ENCODE assay signal across 8 cellular contexts in the genomic region with DNA sequence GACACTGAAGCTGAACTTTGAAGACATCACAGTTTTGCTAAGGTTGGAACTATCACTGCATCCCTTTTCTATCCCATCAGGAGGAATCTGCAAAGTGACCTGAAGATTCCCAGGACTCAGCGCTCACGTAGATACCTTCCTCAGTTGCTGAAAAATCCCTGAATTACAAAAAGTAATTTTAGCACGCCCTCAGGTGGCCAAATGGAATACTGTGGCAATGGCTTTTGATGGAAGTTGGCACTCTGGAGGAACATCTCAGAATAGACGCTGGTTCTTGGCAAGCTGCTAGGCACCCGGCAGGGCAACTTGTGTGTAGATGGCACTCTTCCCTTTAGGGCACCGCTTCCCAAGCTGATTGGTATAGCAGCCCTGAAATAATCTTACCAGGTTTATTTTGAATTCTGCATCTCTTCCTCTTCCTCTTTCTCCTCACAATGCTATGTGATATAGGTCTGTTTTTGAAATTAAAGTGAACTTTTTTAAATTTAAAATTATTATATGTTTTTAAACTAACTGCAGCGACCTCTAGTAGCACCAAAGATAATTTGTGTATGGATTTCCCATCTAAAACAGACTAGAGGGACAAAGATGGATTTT. TPM values are rescaled to one million over a fixed set of nuclear protein-coding genes. Genes with fewer than 3 reads are reported as not detected.
DNase-seq lines count a peak whose midpoint lies in the region; ATAC-seq and TF ChIP-seq lines count a peak whose summit lies in the region.

No MANE protein-coding gene starts in this region.

- H3K27me3 Mint-ChIP-seq in activated T-cell treated with anti-CD3 and anti-CD28 coated beads, Interleukin-2, amount 50 U/mL, for 4 hours (ENCODE audit: low read depth): peaks cover 15% of the 10 kb centered on the region
- H3K27me3 Mint-ChIP-seq in progenitor cell of endocrine pancreas: peaks cover 35% of the 10 kb centered on the region

- DNase-seq in ELR (ENCODE audit: low read depth) (peak; percentile 63), NCI-H1092 treated with DMSO at 0.1 percent for 48 hours (lab: John Stamatoyannopoulos, UW) (peak; percentile 32), glomerular endothelial cell (ENCODE audit: extremely low read depth, low read depth, low spot score) (peak; percentile 9), progenitor cell of endocrine pancreas (ENCODE audit: low spot score, unreplicated experiment) (no peak), T-helper 9 cell (no peak)
- DNase-seq in activated T-cell treated with anti-CD3 and anti-CD28 coated beads, Interleukin-2, amount 50 U/mL, for 4 hours: no peak
- DNase-seq in activated effector memory CD4-positive, alpha-beta T cell treated with anti-CD3 and anti-CD28 coated beads, Interleukin-2, amount 50 U/mL, for 16 hours: no peak

- no peak overlapping the region for H3K27ac Mint-ChIP-seq in progenitor cell of endocrine pancreas

- H3K27ac ChIP-seq in 22Rv1: no peak overlapping the region

- peaks cover 2% of the 10 kb centered on the region for H3K4me1 Mint-ChIP-seq in activated T-cell treated with anti-CD3 and anti-CD28 coated beads, Interleukin-2, amount 50 U/mL, for 4 hours (ENCODE audit: low read depth)
- H3K4me1 Mint-ChIP-seq in progenitor cell of endocrine pancreas (ENCODE audit: low read depth): no peaks in the 10 kb centered on the region

- no peaks in the 10 kb centered on the region for H3K36me3 Mint-ChIP-seq in activated T-cell treated with anti-CD3 and anti-CD28 coated beads, Interleukin-2, amount 50 U/mL, for 4 hours (ENCODE audit: insufficient read depth)
- H3K36me3 Mint-ChIP-seq in progenitor cell of endocrine pancreas (ENCODE audit: insufficient read depth): no peaks in the 10 kb centered on the region

- peak; percentile 66 for TF ChIP-seq CTCF in 22Rv1 (IDR thresholded peaks at IDR 0.05)
- peak; percentile 68 for TF ChIP-seq CTCF in progenitor cell of endocrine pancreas (IDR thresholded peaks at IDR 0.05; ENCODE audit: unreplicated experiment)

- no peaks in the 10 kb centered on the region for H3K9me3 Mint-ChIP-seq in activated T-cell treated with anti-CD3 and anti-CD28 coated beads, Interleukin-2, amount 50 U/mL, for 4 hours
- peaks cover 13% of the 10 kb centered on the region for H3K9me3 Mint-ChIP-seq in progenitor cell of endocrine pancreas (ENCODE audit: low read depth)

- peak overlapping the region; percentile 45 for H3K4me3 Mint-ChIP-seq in activated T-cell treated with anti-CD3 and anti-CD28 coated beads, Interleukin-2, amount 50 U/mL, for 4 hours
- H3K4me3 Mint-ChIP-seq in progenitor cell of endocrine pancreas (ENCODE audit: low read depth): no peak overlapping the region

- ATAC-seq in activated T-cell treated with anti-CD3 and anti-CD28 coated beads, Interleukin-2, amount 50 U/mL, for 4 hours: no peak

RNA-seq across cellular contexts. Expression of a gene that starts 16.3 kb away (rescaled TPM):
- not detected for total RNA-seq in activated T-cell treated with anti-CD3 and anti-CD28 coated beads, Interleukin-2, amount 50 U/mL, for 4 hours
- total RNA-seq in glomerular endothelial cell: not detected in 2 replicates
- not detected in 2 replicates for total RNA-seq in progenitor cell of endocrine pancreas

Comparison
In these comparisons a context has a peak if more than half of its experiments do, and no peak if none do; other contexts are left out.
1. DNase-seq: peak in ELR (single experiment), NCI-H1092 treated with DMSO at 0.1 percent for 48 hours (single experiment) and glomerular endothelial cell (single experiment); none in activated T-cell treated with anti-CD3 and anti-CD28 coated beads, Interleukin-2, amount 50 U/mL, for 4 hours (single experiment), progenitor cell of endocrine pancreas (single experiment), T-helper 9 cell (single experiment) and activated effector memory CD4-positive, alpha-beta T cell treated with anti-CD3 and anti-CD28 coated beads, Interleukin-2, amount 50 U/mL, for 16 hours (single experiment).